14 cellular contexts compared by ENCODE assay signal in the genomic region with DNA sequence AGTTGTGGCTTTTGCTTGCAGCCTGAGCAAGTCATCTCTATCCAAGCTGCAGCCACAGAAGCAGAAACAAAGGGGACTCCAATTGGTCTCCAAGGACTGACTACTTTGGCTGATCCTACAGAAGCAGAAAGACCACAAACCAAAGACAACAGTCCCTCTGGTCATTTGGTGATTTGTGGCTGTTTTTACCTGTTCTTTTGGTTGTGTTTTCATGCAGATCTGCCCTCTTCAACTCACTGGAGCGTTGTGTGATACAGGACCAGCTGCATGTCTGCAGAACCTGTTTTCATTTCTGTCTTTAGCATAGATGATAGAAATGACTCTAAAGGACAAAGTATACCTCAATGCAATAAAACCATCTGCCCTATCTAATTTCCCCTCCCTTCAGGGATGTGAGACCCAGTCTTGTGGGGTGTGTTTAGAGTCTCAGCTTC.
DNase-seq lines count a peak whose midpoint lies in the region; ATAC-seq, FAIRE-seq and TF ChIP-seq lines count a peak whose summit lies in the region.
"Had no signal": no experiment of that assay in that cellular context is flagged by ENCODE, and none has a peak within 500 bp of the region (broad histone marks: within the 10 kb centered on the region; RNA-seq: fewer than 3 reads in every experiment).

No MANE protein-coding gene starts in this region.

- H3K27ac Mint-ChIP-seq in stimulated activated naive B cell treated with anti-CD40 and anti-IgM and Interleukin-4, amounts not matched to agents 10 μg/mL and 1 μg/mL and 100 μg/mL, for 72 hours, result no peak overlapping the region
- H3K27ac Mint-ChIP-seq: naive B cell had no signal

- no peak overlapping the region for H3K4me3 Mint-ChIP-seq in stimulated activated naive B cell treated with anti-CD40 and anti-IgM and Interleukin-4, amounts not matched to agents 10 μg/mL and 1 μg/mL and 100 μg/mL, for 72 hours

- H3K4me1 Mint-ChIP-seq in stimulated activated naive B cell treated with anti-CD40 and anti-IgM and Interleukin-4, amounts not matched to agents 10 μg/mL and 1 μg/mL and 100 μg/mL, for 72 hours, result peaks cover 13 to 31% of the 10 kb centered on the region in 2 donors

- no peak for FAIRE-seq in D721Med (lab: Jason Lieb, UNC)
- FAIRE-seq: HepG2 had no signal

- peak; percentile 71 for ATAC-seq in GM21737 (IDR thresholded peaks at IDR 0.05; ENCODE audit: unreplicated experiment)
- peak; percentile 71 for ATAC-seq in HG03342 (IDR thresholded peaks at IDR 0.05; ENCODE audit: unreplicated experiment)
- peak; percentile 84 to 85 for ATAC-seq in stimulated activated naive B cell treated with anti-CD40 and anti-IgM and Interleukin-4, amounts not matched to agents 10 μg/mL and 1 μg/mL and 100 μg/mL, for 72 hours (replicated peaks)
- ATAC-seq: HepG2, upper lobe of right lung had no signal

- no peak for TF ChIP-seq CTCF in D721Med (IDR thresholded peaks at IDR 0.05; ENCODE audit: insufficient read depth, missing control alignments)

- peak; percentile 42 to 46 for DNase-seq in NCI-H526 (lab: John Stamatoyannopoulos, UW)
- DNase-seq in NCI-H526 treated with DMSO at 0.1 percent for 48 hours (lab: John Stamatoyannopoulos, UW), result no peak
- DNase-seq in stimulated activated naive B cell treated with anti-CD40 and anti-IgM and Interleukin-4, amounts not matched to agents 10 μg/mL and 1 μg/mL and 100 μg/mL, for 72 hours, result peak; percentile 78
- DNase-seq in putamen (ENCODE audit: low spot score), result no peak
- no peak for DNase-seq in D721Med (ENCODE audit: insufficient read length, low spot score)
- no peak for DNase-seq in NOMO-1 treated with dmso at 0.1 percent for 144 hours (lab: John Stamatoyannopoulos, UW; ENCODE audit: unreplicated experiment)
- DNase-seq: 8988T, cerebellar nuclear complex, naive B cell, NCI-H446, upper lobe of right lung had no signal

- peaks cover 0 to 2% of the 10 kb centered on the region in 2 donors for H3K36me3 Mint-ChIP-seq in stimulated activated naive B cell treated with anti-CD40 and anti-IgM and Interleukin-4, amounts not matched to agents 10 μg/mL and 1 μg/mL and 100 μg/mL, for 72 hours

- peaks cover 52% of the 10 kb centered on the region in 2 donors for H3K27me3 Mint-ChIP-seq in stimulated activated naive B cell treated with anti-CD40 and anti-IgM and Interleukin-4, amounts not matched to agents 10 μg/mL and 1 μg/mL and 100 μg/mL, for 72 hours

- peaks cover 0 to 2% of the 10 kb centered on the region in 2 donors for H3K9me3 Mint-ChIP-seq in stimulated activated naive B cell treated with anti-CD40 and anti-IgM and Interleukin-4, amounts not matched to agents 10 μg/mL and 1 μg/mL and 100 μg/mL, for 72 hours

Comparison
In these comparisons a context has a peak if more than half of its experiments do, and no peak if none do; other contexts are left out.
1. DNase-seq: peak in NCI-H526 (2 of 2) and stimulated activated naive B cell treated with anti-CD40 and anti-IgM and Interleukin-4, amounts not matched to agents 10 μg/mL and 1 μg/mL and 100 μg/mL, for 72 hours (single experiment); none in NCI-H526 treated with DMSO at 0.1 percent for 48 hours (single experiment), putamen (single experiment), D721Med (single experiment) and NOMO-1 treated with dmso at 0.1 percent for 144 hours (single experiment).
2. Peak in every context shown above with its lines, with median percentiles within 50 percentile points of each other: ATAC-seq.